ENCODE assay signal across 1 cellular context in the genomic region with DNA sequence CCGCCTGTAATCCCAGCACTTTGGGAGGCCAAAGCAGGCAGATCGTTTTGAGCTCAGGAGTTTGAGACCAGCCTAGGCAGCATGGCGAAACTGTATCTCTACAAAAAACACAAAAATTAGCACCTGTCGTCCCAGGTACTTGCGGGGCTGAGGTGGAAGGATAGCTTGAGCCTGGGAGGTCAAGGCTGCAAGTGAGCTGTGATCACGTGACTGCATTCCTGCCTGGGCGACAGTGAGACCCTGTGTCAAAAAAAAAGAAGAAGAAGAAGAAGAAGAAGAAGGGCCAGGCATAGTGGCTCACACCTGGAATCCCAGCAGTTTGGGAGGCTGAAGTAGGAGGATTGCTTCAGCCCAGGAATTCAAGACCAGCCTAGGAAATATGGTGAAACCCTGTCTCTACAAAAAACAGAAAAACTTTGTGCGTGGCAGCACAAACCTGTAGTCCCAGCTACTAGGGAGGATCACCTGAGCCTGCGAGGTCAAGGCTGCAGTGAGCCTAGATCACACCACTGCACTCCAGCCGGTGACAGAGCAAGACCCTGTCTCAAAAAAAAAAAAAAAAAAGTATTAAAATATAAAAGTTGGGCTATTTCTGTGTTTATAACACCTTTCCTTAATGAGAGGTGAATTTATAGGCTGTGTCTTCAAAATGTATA.
A peak's percentile ranks its signal among the peaks of the same experiment; 100 is the strongest.
TF ChIP-seq lines count a peak whose summit lies in the region.

No MANE protein-coding gene starts in this region.

TF ChIP-seq in K562, 482 proteins besides CTCF, POLR2A, EP300 and RAD21 (continued from another document):
- TF ChIP-seq, protein P1, sequence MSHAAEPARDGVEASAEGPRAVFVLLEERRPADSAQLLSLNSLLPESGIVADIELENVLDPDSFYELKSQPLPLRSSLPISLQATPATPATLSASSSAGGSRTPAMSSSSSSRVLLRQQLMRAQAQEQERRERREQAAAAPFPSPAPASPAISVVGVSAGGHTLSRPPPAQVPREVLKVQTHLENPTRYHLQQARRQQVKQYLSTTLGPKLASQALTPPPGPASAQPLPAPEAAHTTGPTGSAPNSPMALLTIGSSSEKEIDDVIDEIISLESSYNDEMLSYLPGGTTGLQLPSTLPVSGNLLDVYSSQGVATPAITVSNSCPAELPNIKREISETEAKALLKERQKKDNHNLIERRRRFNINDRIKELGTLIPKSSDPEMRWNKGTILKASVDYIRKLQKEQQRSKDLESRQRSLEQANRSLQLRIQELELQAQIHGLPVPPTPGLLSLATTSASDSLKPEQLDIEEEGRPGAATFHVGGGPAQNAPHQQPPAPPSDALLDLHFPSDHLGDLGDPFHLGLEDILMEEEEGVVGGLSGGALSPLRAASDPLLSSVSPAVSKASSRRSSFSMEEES (CRISPR knock-in tag; IDR thresholded peaks at IDR 0.05), result peak; percentile 11; the same call in 1 of the 2 replicates
- TF ChIP-seq MYC (IDR thresholded peaks at IDR 0.05; ENCODE audit: low read depth, low read length) (no peak), MYC (CRISPR knock-in tag; IDR thresholded peaks at IDR 0.05; ENCODE audit: borderline replicate concordance, low read depth) (no peak), ZNF644 (tag; IDR thresholded peaks at IDR 0.05; ENCODE audit: low read depth) (no peak), HLTF (IDR thresholded peaks at IDR 0.05) (no peak)
- TF ChIP-seq, protein P2, sequence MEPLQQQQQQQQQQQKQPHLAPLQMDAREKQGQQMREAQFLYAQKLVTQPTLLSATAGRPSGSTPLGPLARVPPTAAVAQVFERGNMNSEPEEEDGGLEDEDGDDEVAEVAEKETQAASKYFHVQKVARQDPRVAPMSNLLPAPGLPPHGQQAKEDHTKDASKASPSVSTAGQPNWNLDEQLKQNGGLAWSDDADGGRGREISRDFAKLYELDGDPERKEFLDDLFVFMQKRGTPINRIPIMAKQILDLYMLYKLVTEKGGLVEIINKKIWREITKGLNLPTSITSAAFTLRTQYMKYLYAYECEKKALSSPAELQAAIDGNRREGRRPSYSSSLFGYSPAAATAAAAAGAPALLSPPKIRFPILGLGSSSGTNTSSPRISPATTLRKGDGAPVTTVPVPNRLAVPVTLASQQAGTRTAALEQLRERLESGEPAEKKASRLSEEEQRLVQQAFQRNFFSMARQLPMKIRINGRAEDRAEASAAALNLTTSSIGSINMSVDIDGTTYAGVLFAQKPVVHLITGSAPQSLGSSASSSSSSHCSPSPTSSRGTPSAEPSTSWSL (CRISPR knock-in tag; IDR thresholded peaks at IDR 0.05; ENCODE audit: borderline replicate concordance), result no peak
